1 cellular context compared by ENCODE assay signal in genomic region chr2:60275958-60276357, GRCh38.
TF ChIP-seq lines count a peak whose summit lies in the region.

No MANE protein-coding gene starts in this region.

TF ChIP-seq in WTC11, 78 proteins besides CTCF, POLR2A, EP300 and RAD21 (continued from another document):
- TF ChIP-seq ZNF532 (CRISPR knock-in tag; IDR thresholded peaks at IDR 0.05; ENCODE audit: borderline replicate concordance), result no peak
- no peak for TF ChIP-seq ATF2 (CRISPR knock-in tag; IDR thresholded peaks at IDR 0.05; ENCODE audit: borderline replicate concordance, low read depth)
- no peak for TF ChIP-seq TP53 (CRISPR knock-in tag; IDR thresholded peaks at IDR 0.05)
- no peak for TF ChIP-seq E2F1 (CRISPR knock-in tag; IDR thresholded peaks at IDR 0.05)
- TF ChIP-seq NFE2L1 (CRISPR knock-in tag; IDR thresholded peaks at IDR 0.05), result no peak
- TF ChIP-seq IRF1 (CRISPR knock-in tag; IDR thresholded peaks at IDR 0.05), result no peak
